In the genomic region with DNA sequence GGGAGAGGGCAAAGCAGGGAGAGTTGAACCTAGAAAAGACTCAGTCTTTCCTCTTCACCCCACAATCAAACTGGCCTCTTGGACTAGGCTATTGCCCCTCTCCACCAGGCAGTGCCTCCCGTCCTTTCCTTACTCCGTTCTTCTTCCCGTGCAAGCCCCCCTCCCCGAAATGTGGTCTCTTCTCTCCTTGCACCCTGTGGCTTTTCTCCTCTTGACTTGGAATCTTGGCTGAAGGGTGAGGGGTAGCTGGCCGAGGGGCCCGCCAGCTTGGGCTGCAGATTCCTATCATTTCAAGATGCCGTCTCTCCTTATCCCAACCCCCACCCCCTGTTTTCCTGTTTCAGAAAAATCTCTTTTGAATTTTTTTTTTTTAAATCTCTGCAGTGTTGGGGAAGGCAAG, we compare ENCODE assay signal across 18 cellular contexts. TPM values are rescaled to one million over a fixed set of nuclear protein-coding genes. Genes with fewer than 3 reads are reported as not detected.
DNase-seq lines count a peak whose midpoint lies in the region; ATAC-seq and TF ChIP-seq lines count a peak whose summit lies in the region.
"Had no signal": no experiment of that assay in that cellular context is flagged by ENCODE, and none has a peak within 500 bp of the region (broad histone marks: within the 10 kb centered on the region; RNA-seq: fewer than 3 reads in every experiment).

No MANE protein-coding gene starts in this region.

- H3K27ac ChIP-seq in mesendoderm (ENCODE audit: low read depth, low read length): no peak overlapping the region

- peak overlapping the region; percentile 45 for H3K56ac ChIP-seq in mesendoderm (ENCODE audit: low read length)

- no peak for ATAC-seq in stimulated activated effector memory CD8-positive, alpha-beta T cell treated with anti-CD3 and anti-CD28 coated beads, Interleukin-12 subunit alpha, Interleukin-12 subunit beta, amount 100 ng/mL, for 72 hours
- ATAC-seq in HG02678 (IDR thresholded peaks at IDR 0.05; ENCODE audit: unreplicated experiment) (no peak), HG02884 (IDR thresholded peaks at IDR 0.05; ENCODE audit: unreplicated experiment) (no peak)
- ATAC-seq: Right ventricle myocardium inferior had no signal

- peak overlapping the region; percentile 18 for H3K4me3 Mint-ChIP-seq in activated CD4-positive, alpha-beta T cell treated with anti-CD3 and anti-CD28 coated beads, Interleukin-2, amount 10 ng/mL, durations not matched to agents 24 days and 14 days
- no peak overlapping the region for H3K4me3 Mint-ChIP-seq in activated CD4-positive, alpha-beta T cell treated with anti-CD3 and anti-CD28 coated beads, Interleukin-2, amount 10 ng/mL, durations not matched to agents 7 days and 5 days
- H3K4me3 Mint-ChIP-seq in brain: peak overlapping the region in 4 of 5 experiments; percentile 67 to 84 (median 70)
- peak overlapping the region; percentile 74 for H3K4me3 Mint-ChIP-seq in stimulated activated effector memory CD8-positive, alpha-beta T cell treated with anti-CD3 and anti-CD28 coated beads, Interleukin-12 subunit alpha, Interleukin-12 subunit beta, amount 100 ng/mL, for 72 hours

- no peak overlapping the region for H2BK15ac ChIP-seq in mesendoderm (replicated peaks; ENCODE audit: low read depth)

- peak overlapping the region; percentile 5 for H3K18ac ChIP-seq in mesendoderm (ENCODE audit: low read length)

- H3K4me1 ChIP-seq in mesendoderm (ENCODE audit: control insufficient read depth, low read depth, low read length): peaks cover 5% of the 10 kb centered on the region

- no peak for DNase-seq in activated CD4-positive, alpha-beta T cell treated with anti-CD3 and anti-CD28 coated beads, Interleukin-2, amount 10 ng/mL, durations not matched to agents 24 days and 14 days
- no peak for DNase-seq in activated CD4-positive, alpha-beta T cell treated with anti-CD3 and anti-CD28 coated beads, Interleukin-2, amount 10 ng/mL, durations not matched to agents 7 days and 5 days
- DNase-seq in mesendoderm (no peak), HUDEP-2 (lab: John Stamatoyannopoulos, UW; ENCODE audit: unreplicated experiment in 76 of 76) (no peak)
- no peak for DNase-seq in stimulated activated effector memory CD8-positive, alpha-beta T cell treated with anti-CD3 and anti-CD28 coated beads, Interleukin-12 subunit alpha, Interleukin-12 subunit beta, amount 100 ng/mL, for 72 hours (ENCODE audit: low spot score in 2 of 2)
- DNase-seq: activated CD4-positive, CD25-positive, alpha-beta regulatory T cell treated with anti-CD3 and anti-CD28 coated beads, Interleukin-2, amount 50 U/mL, for 72 hours; activated CD8-positive, alpha-beta memory T cell treated with anti-CD3 and anti-CD28 coated beads, Interleukin-2, amount 50 U/mL, for 4 hours; activated naive CD8-positive, alpha-beta T cell treated with anti-CD3 and anti-CD28 coated beads, Interleukin-2, amount 10 ng/mL, durations not matched to agents 7 days and 5 days; CD4-positive, alpha-beta memory T cell; effector CD4-positive, alpha-beta T cell; MG63; NCI-H2029; NCI-H446 treated with DMSO at 0.1 percent for 48 hours; stimulated activated naive CD4-positive, alpha-beta T cell treated with Interleukin-2 at 50 U/mL for 16 hours had no signal

- H2BK120ac ChIP-seq in mesendoderm (ENCODE audit: low read depth, low read length): no peak overlapping the region

- POLR2A ChIA-PET in activated CD4-positive, alpha-beta T cell treated with anti-CD3 and anti-CD28 coated beads, Interleukin-2, amount 10 ng/mL, durations not matched to agents 7 days and 5 days (lab: Charles Lee): no interaction called here

- H3K9ac ChIP-seq in mesendoderm (ENCODE audit: low read length): peak overlapping the region; percentile 1

- no peak overlapping the region for H4K5ac ChIP-seq in mesendoderm (ENCODE audit: low read length)

- H3K27me3 Mint-ChIP-seq in activated CD4-positive, alpha-beta T cell treated with anti-CD3 and anti-CD28 coated beads, Interleukin-2, amount 10 ng/mL, durations not matched to agents 24 days and 14 days: peaks cover 44% of the 10 kb centered on the region
- peaks cover 37% of the 10 kb centered on the region for H3K27me3 Mint-ChIP-seq in activated CD4-positive, alpha-beta T cell treated with anti-CD3 and anti-CD28 coated beads, Interleukin-2, amount 10 ng/mL, durations not matched to agents 7 days and 5 days
- peaks cover 64% of the 10 kb centered on the region for H3K27me3 Mint-ChIP-seq in brain

- no peaks in the 10 kb centered on the region for H3K36me3 Mint-ChIP-seq in activated CD4-positive, alpha-beta T cell treated with anti-CD3 and anti-CD28 coated beads, Interleukin-2, amount 10 ng/mL, durations not matched to agents 24 days and 14 days (ENCODE audit: low read depth)
- H3K36me3 Mint-ChIP-seq in activated CD4-positive, alpha-beta T cell treated with anti-CD3 and anti-CD28 coated beads, Interleukin-2, amount 10 ng/mL, durations not matched to agents 7 days and 5 days (ENCODE audit: low read depth): no peaks in the 10 kb centered on the region
- H3K36me3 Mint-ChIP-seq in brain: no peaks in the 10 kb centered on the region
- no peaks in the 10 kb centered on the region for H3K36me3 Mint-ChIP-seq in stimulated activated effector memory CD8-positive, alpha-beta T cell treated with anti-CD3 and anti-CD28 coated beads, Interleukin-12 subunit alpha, Interleukin-12 subunit beta, amount 100 ng/mL, for 72 hours
- H3K36me3 Mint-ChIP-seq: activated naive CD8-positive, alpha-beta T cell treated with anti-CD3 and anti-CD28 coated beads, Interleukin-2, amount 10 ng/mL, durations not matched to agents 7 days and 5 days; CD4-positive, alpha-beta memory T cell had no signal

- no peak overlapping the region for H4K8ac ChIP-seq in mesendoderm (ENCODE audit: low read depth, low read length)

- peaks cover 8% of the 10 kb centered on the region for H3K4me1 Mint-ChIP-seq in activated CD4-positive, alpha-beta T cell treated with anti-CD3 and anti-CD28 coated beads, Interleukin-2, amount 10 ng/mL, durations not matched to agents 24 days and 14 days
- peaks cover 5% of the 10 kb centered on the region for H3K4me1 Mint-ChIP-seq in activated CD4-positive, alpha-beta T cell treated with anti-CD3 and anti-CD28 coated beads, Interleukin-2, amount 10 ng/mL, durations not matched to agents 7 days and 5 days
- H3K4me1 Mint-ChIP-seq in brain: peaks cover 9% of the 10 kb centered on the region
- H3K4me1 Mint-ChIP-seq in stimulated activated effector memory CD8-positive, alpha-beta T cell treated with anti-CD3 and anti-CD28 coated beads, Interleukin-12 subunit alpha, Interleukin-12 subunit beta, amount 100 ng/mL, for 72 hours: no peaks in the 10 kb centered on the region

- WGBS in mesendoderm (ENCODE audit: extremely low coverage, insufficient coverage, low lambda C conversion rate): no CpG with 5 or more reads among the region's 7 CpGs

- no peak overlapping the region for H3K4ac ChIP-seq in mesendoderm (ENCODE audit: low read depth, low read length)

- no peaks in the 10 kb centered on the region for H3K79me2 ChIP-seq in mesendoderm (ENCODE audit: control insufficient read depth, insufficient read depth, low read length)

- intact Hi-C loops in activated CD4-positive, alpha-beta T cell treated with anti-CD3 and anti-CD28 coated beads, Interleukin-2, amount 10 ng/mL, durations not matched to agents 24 days and 14 days (cut with micrococcal nuclease): no loop called here

- H3K23ac ChIP-seq in mesendoderm (ENCODE audit: low read length): peak overlapping the region; percentile 3

- no peak overlapping the region for H3K27ac Mint-ChIP-seq in activated CD4-positive, alpha-beta T cell treated with anti-CD3 and anti-CD28 coated beads, Interleukin-2, amount 10 ng/mL, durations not matched to agents 24 days and 14 days
- no peak overlapping the region for H3K27ac Mint-ChIP-seq in activated CD4-positive, alpha-beta T cell treated with anti-CD3 and anti-CD28 coated beads, Interleukin-2, amount 10 ng/mL, durations not matched to agents 7 days and 5 days
- peak overlapping the region in 1 of 5 experiments; percentile 69 for H3K27ac Mint-ChIP-seq in brain
- H3K27ac Mint-ChIP-seq in stimulated activated effector memory CD8-positive, alpha-beta T cell treated with anti-CD3 and anti-CD28 coated beads, Interleukin-12 subunit alpha, Interleukin-12 subunit beta, amount 100 ng/mL, for 72 hours: no peak overlapping the region
- H3K27ac Mint-ChIP-seq: activated naive CD8-positive, alpha-beta T cell treated with anti-CD3 and anti-CD28 coated beads, Interleukin-2, amount 10 ng/mL, durations not matched to agents 7 days and 5 days had no signal

- peaks cover 6% of the 10 kb centered on the region for H3K27me3 ChIP-seq in mesendoderm (ENCODE audit: insufficient read depth, low read length, poor library complexity)
- H3K27me3 ChIP-seq: MG63 had no signal

- no peaks in the 10 kb centered on the region for H3K36me3 ChIP-seq in mesendoderm (ENCODE audit: control insufficient read depth, insufficient read depth, low read length)

- H2AK5ac ChIP-seq in mesendoderm (ENCODE audit: low read length): no peak overlapping the region

- no peak overlapping the region for H3K4me3 ChIP-seq in mesendoderm (ENCODE audit: low read length)

- H3K79me1 ChIP-seq in mesendoderm (ENCODE audit: low read length): no peaks in the 10 kb centered on the region

- peak overlapping the region; percentile 7 for H3K4me2 ChIP-seq in mesendoderm (ENCODE audit: low read length)

- CTCF ChIA-PET in activated CD4-positive, alpha-beta T cell treated with anti-CD3 and anti-CD28 coated beads, Interleukin-2, amount 10 ng/mL, durations not matched to agents 7 days and 5 days (lab: Charles Lee): interaction anchor here (0.7 to 1.2 kb wide), 2 partner anchors 32 to 345 kb away, joined by 3 read pairs; no protein-coding TSS in a partner anchor

- no peaks in the 10 kb centered on the region for H3K9me3 Mint-ChIP-seq in activated CD4-positive, alpha-beta T cell treated with anti-CD3 and anti-CD28 coated beads, Interleukin-2, amount 10 ng/mL, durations not matched to agents 24 days and 14 days
- H3K9me3 Mint-ChIP-seq in activated CD4-positive, alpha-beta T cell treated with anti-CD3 and anti-CD28 coated beads, Interleukin-2, amount 10 ng/mL, durations not matched to agents 7 days and 5 days: no peaks in the 10 kb centered on the region
- H3K9me3 Mint-ChIP-seq in brain: no peaks in the 10 kb centered on the region
- H3K9me3 Mint-ChIP-seq in stimulated activated effector memory CD8-positive, alpha-beta T cell treated with anti-CD3 and anti-CD28 coated beads, Interleukin-12 subunit alpha, Interleukin-12 subunit beta, amount 100 ng/mL, for 72 hours: no peaks in the 10 kb centered on the region
- H3K9me3 Mint-ChIP-seq: activated naive CD8-positive, alpha-beta T cell treated with anti-CD3 and anti-CD28 coated beads, Interleukin-2, amount 10 ng/mL, durations not matched to agents 7 days and 5 days; CD4-positive, alpha-beta memory T cell had no signal

- H2BK5ac ChIP-seq in mesendoderm (ENCODE audit: low read length): no peak overlapping the region

- no peak for TF ChIP-seq CTCF in brain (conservative IDR thresholded peaks at IDR 0.05)

RNA-seq across cellular contexts. Expression of a gene that starts 1.6 kb away (rescaled TPM):
- 0.05 TPM in 1 of 2 replicates, not detected in the other for total RNA-seq in activated CD4-positive, alpha-beta T cell treated with anti-CD3 and anti-CD28 coated beads, Interleukin-2, amount 10 ng/mL, durations not matched to agents 24 days and 14 days
- total RNA-seq in activated CD4-positive, alpha-beta T cell treated with anti-CD3 and anti-CD28 coated beads, Interleukin-2, amount 10 ng/mL, durations not matched to agents 7 days and 5 days: not detected
- 0.68 TPM for polyA plus RNA-seq in brain (ENCODE audit: insufficient read depth, low read depth, low replicate concordance)
- polyA plus RNA-seq in mesendoderm (2013, experiment 1 of 2): 2.6 TPM
- 2.7 TPM for polyA plus RNA-seq in mesendoderm (2013, experiment 2 of 2)
